12 cellular contexts compared by ENCODE assay signal in genomic region chr2:64582774-64583340, GRCh38. TPM values are rescaled to one million over a fixed set of nuclear protein-coding genes. Genes with fewer than 3 reads are reported as not detected.
DNase-seq lines count a peak whose midpoint lies in the region; ATAC-seq, FAIRE-seq and TF ChIP-seq lines count a peak whose summit lies in the region.
"Had no signal": no experiment of that assay in that cellular context is flagged by ENCODE, and none has a peak within 500 bp of the region (broad histone marks: within the 10 kb centered on the region; RNA-seq: fewer than 3 reads in every experiment).

No MANE protein-coding gene starts in this region.

- peak; percentile 91 for FAIRE-seq in GM12892 (lab: Jason Lieb, UNC)

- peaks cover 11% of the 10 kb centered on the region for H3K4me1 Mint-ChIP-seq in activated T-helper 2 cell treated with anti-CD3 and anti-CD28 coated beads, Interferon-gamma antibody, Interleukin-2, Interleukin-4, amounts not matched to agents 10 μg/mL and 5 μg/mL and 100 μg/mL, durations not matched to agents 14 hours and 24 hours and 36 hours (ENCODE audit: low read depth)

- no peak for DNase-seq in GM12892 (ENCODE audit: insufficient read length)
- DNase-seq in NCI-H187 (lab: John Stamatoyannopoulos, UW), result no peak
- no peak for DNase-seq in NCI-H446 (lab: John Stamatoyannopoulos, UW)
- no peak for DNase-seq in activated T-helper 2 cell treated with anti-CD3 and anti-CD28 coated beads, Interferon-gamma antibody, Interleukin-2, Interleukin-4, amounts not matched to agents 10 μg/mL and 5 μg/mL and 100 μg/mL, durations not matched to agents 14 hours and 24 hours and 36 hours (ENCODE audit: low spot score)
- DNase-seq in activated effector memory CD4-positive, alpha-beta T cell treated with anti-CD3 and anti-CD28 coated beads, Interleukin-2, amount 50 U/mL, for 16 hours, result no peak
- DNase-seq: BE2C, SW 1271 had no signal

- peaks cover 34% of the 10 kb centered on the region for H3K36me3 Mint-ChIP-seq in activated T-helper 2 cell treated with anti-CD3 and anti-CD28 coated beads, Interferon-gamma antibody, Interleukin-2, Interleukin-4, amounts not matched to agents 10 μg/mL and 5 μg/mL and 100 μg/mL, durations not matched to agents 14 hours and 24 hours and 36 hours (ENCODE audit: low read depth)

- H3K27ac Mint-ChIP-seq in activated T-helper 2 cell treated with anti-CD3 and anti-CD28 coated beads, Interferon-gamma antibody, Interleukin-2, Interleukin-4, amounts not matched to agents 10 μg/mL and 5 μg/mL and 100 μg/mL, durations not matched to agents 14 hours and 24 hours and 36 hours, result no peak overlapping the region

- ATAC-seq in GM19438 (IDR thresholded peaks at IDR 0.05; ENCODE audit: low read depth, unreplicated experiment), result peak; percentile 78
- peak; percentile 85 for ATAC-seq in HG02870 (IDR thresholded peaks at IDR 0.05; ENCODE audit: unreplicated experiment)
- ATAC-seq in HG03565 (IDR thresholded peaks at IDR 0.05; ENCODE audit: unreplicated experiment), result peak; percentile 75
- ATAC-seq: esophagus mucosa had no signal

- H3K9me3 Mint-ChIP-seq in activated T-helper 2 cell treated with anti-CD3 and anti-CD28 coated beads, Interferon-gamma antibody, Interleukin-2, Interleukin-4, amounts not matched to agents 10 μg/mL and 5 μg/mL and 100 μg/mL, durations not matched to agents 14 hours and 24 hours and 36 hours, result no peaks in the 10 kb centered on the region
- H3K9me3 Mint-ChIP-seq: neural crest cell had no signal

- TF ChIP-seq POLR2A in GM12892 (IDR thresholded peaks at IDR 0.05; ENCODE audit: low read depth, low read length), result no peak

- H3K27me3 Mint-ChIP-seq in activated T-helper 2 cell treated with anti-CD3 and anti-CD28 coated beads, Interferon-gamma antibody, Interleukin-2, Interleukin-4, amounts not matched to agents 10 μg/mL and 5 μg/mL and 100 μg/mL, durations not matched to agents 14 hours and 24 hours and 36 hours (ENCODE audit: low read depth), result no peaks in the 10 kb centered on the region

- intact Hi-C loops in activated T-helper 2 cell treated with anti-CD3 and anti-CD28 coated beads, Interferon-gamma antibody, Interleukin-2, Interleukin-4, amounts not matched to agents 10 μg/mL and 5 μg/mL and 100 μg/mL, durations not matched to agents 14 hours and 24 hours and 36 hours (cut with micrococcal nuclease), result no loop called here

- no peak overlapping the region for H3K4me3 Mint-ChIP-seq in activated T-helper 2 cell treated with anti-CD3 and anti-CD28 coated beads, Interferon-gamma antibody, Interleukin-2, Interleukin-4, amounts not matched to agents 10 μg/mL and 5 μg/mL and 100 μg/mL, durations not matched to agents 14 hours and 24 hours and 36 hours (ENCODE audit: low read depth)
- H3K4me3 Mint-ChIP-seq: neural crest cell had no signal

RNA-seq across cellular contexts. Expression of gene AFTPH, which starts 58.7 kb away (rescaled TPM):
- polyA plus RNA-seq in GM12892 (2012; ENCODE audit: missing spikeins), result 55.8 TPM
- total RNA-seq in activated T-helper 2 cell treated with anti-CD3 and anti-CD28 coated beads, Interferon-gamma antibody, Interleukin-2, Interleukin-4, amounts not matched to agents 10 μg/mL and 5 μg/mL and 100 μg/mL, durations not matched to agents 14 hours and 24 hours and 36 hours, result 34.6 and 36.6 TPM in 2 replicates
